Comparison of ENCODE assay signal across 23 cellular contexts in genomic region chr1:50158421-50158820, GRCh38. TPM values are rescaled to one million over a fixed set of nuclear protein-coding genes. Genes with fewer than 3 reads are reported as not detected.
A peak's percentile ranks its signal among the peaks of the same experiment; 100 is the strongest.
DNase-seq lines count a peak whose midpoint lies in the region; ATAC-seq, FAIRE-seq and TF ChIP-seq lines count a peak whose summit lies in the region.
"Had no signal": no experiment of that assay in that cellular context is flagged by ENCODE, and none has a peak within 500 bp of the region (broad histone marks: within the 10 kb centered on the region; RNA-seq: fewer than 3 reads in every experiment).

No MANE protein-coding gene starts in this region.

- H2AFZ ChIP-seq in astrocyte (ENCODE audit: low read depth, low read length), result no peak overlapping the region
- H2AFZ ChIP-seq: GM23338 had no signal

- H3K27ac Mint-ChIP-seq in astrocyte (ENCODE audit: unreplicated experiment) (peak overlapping the region; percentile 38), endodermal cell (peak overlapping the region; percentile 44)
- H3K27ac Mint-ChIP-seq: CD4-positive, alpha-beta memory T cell; GM23338; H9 had no signal

- no peak for FAIRE-seq in astrocyte (lab: Jason Lieb, UNC)
- FAIRE-seq: GM12891, GM18507 had no signal

- H3K9me3 ChIP-seq in astrocyte (ENCODE audit: insufficient read depth, low read depth, low read length) (no peaks in the 10 kb centered on the region), endodermal cell (ENCODE audit: control insufficient read depth, low read length) (peaks cover 5% of the 10 kb centered on the region)

- H3K79me2 ChIP-seq in astrocyte (ENCODE audit: insufficient read depth, low read length), result no peaks in the 10 kb centered on the region
- no peaks in the 10 kb centered on the region for H3K79me2 ChIP-seq in mesendoderm (ENCODE audit: control insufficient read depth, insufficient read depth, low read length)

- H3K36me3 ChIP-seq in astrocyte (ENCODE audit: insufficient read depth, low read length) (no peaks in the 10 kb centered on the region), endodermal cell (ENCODE audit: control insufficient read depth, insufficient read depth, low read length) (no peaks in the 10 kb centered on the region), mesendoderm (ENCODE audit: control insufficient read depth, insufficient read depth, low read length) (no peaks in the 10 kb centered on the region)

- H3K79me1 ChIP-seq in mesendoderm (ENCODE audit: low read length), result no peaks in the 10 kb centered on the region

- no peak overlapping the region for H3K27ac ChIP-seq in astrocyte (ENCODE audit: low read depth, low read length)
- no peak overlapping the region for H3K27ac ChIP-seq in endodermal cell (ENCODE audit: low read depth, low read length)
- H3K27ac ChIP-seq in foreskin keratinocyte, result no peak overlapping the region
- peak overlapping the region; percentile 75 for H3K27ac ChIP-seq in mesendoderm (ENCODE audit: low read depth, low read length)

- no peaks in the 10 kb centered on the region for H3K9me3 Mint-ChIP-seq in astrocyte (ENCODE audit: unreplicated experiment)
- no peaks in the 10 kb centered on the region for H3K9me3 Mint-ChIP-seq in endodermal cell
- H3K9me3 Mint-ChIP-seq: GM23338 had no signal

- H3K9ac ChIP-seq in astrocyte (ENCODE audit: low read length) (no peak overlapping the region), endodermal cell (ENCODE audit: extremely low read depth, low read length, poor library complexity, severe bottlenecking) (no peak overlapping the region), mesendoderm (ENCODE audit: low read length) (no peak overlapping the region)

- peak overlapping the region; percentile 93 for H2BK5ac ChIP-seq in mesendoderm (ENCODE audit: low read length)

- peak overlapping the region; percentile 89 for H2AK5ac ChIP-seq in mesendoderm (ENCODE audit: low read length)

- no peaks in the 10 kb centered on the region for H4K20me1 ChIP-seq in astrocyte (ENCODE audit: insufficient read depth, low read length)

- peak overlapping the region; percentile 80 for H3K56ac ChIP-seq in mesendoderm (ENCODE audit: low read length)

- no peak for TF ChIP-seq CTCF in astrocyte (IDR thresholded peaks at IDR 0.05; ENCODE audit: insufficient read depth, low read depth, low read length)
- TF ChIP-seq CTCF in endodermal cell (conservative IDR thresholded peaks at IDR 0.05), result no peak
- TF ChIP-seq CTCF in foreskin keratinocyte (conservative IDR thresholded peaks at IDR 0.05), result no peak

- no peak overlapping the region for H2BK15ac ChIP-seq in mesendoderm (replicated peaks; ENCODE audit: low read depth)

- H3K27me3 ChIP-seq in astrocyte (ENCODE audit: insufficient read depth, low read length) (no peaks in the 10 kb centered on the region), endodermal cell (ENCODE audit: control insufficient read depth, insufficient read depth, low read length, poor library complexity, severe bottlenecking) (no peaks in the 10 kb centered on the region), foreskin keratinocyte (no peaks in the 10 kb centered on the region), mesendoderm (ENCODE audit: insufficient read depth, low read length, poor library complexity) (no peaks in the 10 kb centered on the region)

- H3K4me3 ChIP-seq in astrocyte (ENCODE audit: insufficient read depth, low read depth, low read length) (no peak overlapping the region), endodermal cell (ENCODE audit: low read length) (no peak overlapping the region), mesendoderm (ENCODE audit: low read length) (no peak overlapping the region)
- H3K4me3 ChIP-seq: GM23338 had no signal

- H3K27me3 Mint-ChIP-seq in astrocyte (ENCODE audit: low read depth, unreplicated experiment), result no peaks in the 10 kb centered on the region
- no peaks in the 10 kb centered on the region for H3K27me3 Mint-ChIP-seq in endodermal cell (ENCODE audit: insufficient read depth)
- H3K27me3 Mint-ChIP-seq: CD4-positive, alpha-beta memory T cell had no signal

- no peak overlapping the region for H3K23ac ChIP-seq in mesendoderm (ENCODE audit: low read length)

- H2BK120ac ChIP-seq in mesendoderm (ENCODE audit: low read depth, low read length), result peak overlapping the region; percentile 79

- H3K36me3 Mint-ChIP-seq in astrocyte (ENCODE audit: low read depth, unreplicated experiment) (no peaks in the 10 kb centered on the region), endodermal cell (ENCODE audit: low read depth) (no peaks in the 10 kb centered on the region)
- H3K36me3 Mint-ChIP-seq: CD4-positive, alpha-beta memory T cell had no signal

- H3K4me3 Mint-ChIP-seq in astrocyte (ENCODE audit: unreplicated experiment), result no peak overlapping the region
- H3K4me3 Mint-ChIP-seq in endodermal cell, result no peak overlapping the region
- H3K4me3 Mint-ChIP-seq: CD4-positive, alpha-beta memory T cell; GM23338; H9 had no signal

- no peak overlapping the region for H3K4me2 ChIP-seq in astrocyte (ENCODE audit: low read length)
- no peak overlapping the region for H3K4me2 ChIP-seq in mesendoderm (ENCODE audit: low read length)
- H3K4me2 ChIP-seq: GM23338 had no signal

- no peaks in the 10 kb centered on the region for H3K4me1 ChIP-seq in astrocyte (ENCODE audit: insufficient read depth, low read length)
- no peaks in the 10 kb centered on the region for H3K4me1 ChIP-seq in endodermal cell (ENCODE audit: control insufficient read depth, insufficient read depth, low read length)
- H3K4me1 ChIP-seq in foreskin keratinocyte, result no peaks in the 10 kb centered on the region
- H3K4me1 ChIP-seq in mesendoderm (ENCODE audit: control insufficient read depth, low read depth, low read length), result peaks cover 15% of the 10 kb centered on the region

- H3K18ac ChIP-seq in mesendoderm (ENCODE audit: low read length), result peak overlapping the region; percentile 83

- H3K4ac ChIP-seq in mesendoderm (ENCODE audit: low read depth, low read length), result peak overlapping the region; percentile 3

- WGBS in endodermal cell (ENCODE audit: insufficient coverage in 1 of 2, insufficient read length in 1 of 2), 2 experiments, result 84 to 88% methylated on average over 1 of the region's 1 CpG
- WGBS in mesendoderm (ENCODE audit: extremely low coverage, insufficient coverage, low lambda C conversion rate), result no CpG with 5 or more reads among the region's 1 CpG

- H4K8ac ChIP-seq in mesendoderm (ENCODE audit: low read depth, low read length), result no peak overlapping the region

- peaks cover 31% of the 10 kb centered on the region for H3K4me1 Mint-ChIP-seq in astrocyte (ENCODE audit: low read depth, unreplicated experiment)
- H3K4me1 Mint-ChIP-seq in endodermal cell, result peaks cover 51% of the 10 kb centered on the region
- H3K4me1 Mint-ChIP-seq: CD4-positive, alpha-beta memory T cell had no signal

- ATAC-seq in foreskin keratinocyte (peak; percentile 50), GM19455 (IDR thresholded peaks at IDR 0.05; ENCODE audit: unreplicated experiment) (no peak)
- ATAC-seq: GM23338, HCT116 had no signal

- H4K5ac ChIP-seq in mesendoderm (ENCODE audit: low read length), result no peak overlapping the region

- DNase-seq in astrocyte (ENCODE audit: low read depth), result no peak
- no peak for DNase-seq in endodermal cell
- peak; percentile 11 to 69 for DNase-seq in foreskin keratinocyte
- DNase-seq in mesendoderm, result no peak
- DNase-seq in germinal center (ENCODE audit: low spot score), result no peak
- no peak for DNase-seq in NCI-H748 treated with DMSO at 0.1 percent for 48 hours (lab: John Stamatoyannopoulos, UW)
- DNase-seq: C1 segment of cervical spinal cord; Calu3; CD4-positive, alpha-beta memory T cell; COR-L47; DMS53; DMS79 treated with DMSO at 0.1 percent for 48 hours; GF-D8; H9 had no signal

RNA-seq across cellular contexts. Expression of gene ELAVL4, which starts 49.7 kb away (rescaled TPM):
- not detected in 2 replicates for total RNA-seq in astrocyte
- total RNA-seq in endodermal cell, result 10 to 100 TPM in 1 of 2 donors, 1 to 10 TPM in 1; 4.0 to 10.3 TPM
- 16.2 TPM for polyA plus RNA-seq in endodermal cell (2013, experiment 1 of 2)
- polyA plus RNA-seq in endodermal cell (2013, experiment 2 of 2), result 14.0 TPM
- not detected in 2 replicates for total RNA-seq in foreskin keratinocyte
- not detected in 2 replicates for polyA plus RNA-seq in foreskin keratinocyte
- polyA plus RNA-seq in mesendoderm (2013, experiment 1 of 2), result 1.8 TPM
- 2.0 TPM for polyA plus RNA-seq in mesendoderm (2013, experiment 2 of 2)
- total RNA-seq: A172; A673; Calu3; CD4-positive, alpha-beta memory T cell; G401; H9 had no signal
- polyA plus RNA-seq: BJ; CD4-positive, alpha-beta memory T cell had no signal

Comparison
In these comparisons a context has a peak if more than half of its experiments do, and no peak if none do; other contexts are left out.
1. DNase-seq: peak in foreskin keratinocyte (2 of 2); none in astrocyte (single experiment), endodermal cell (single experiment), mesendoderm (single experiment), germinal center (single experiment) and NCI-H748 treated with DMSO at 0.1 percent for 48 hours (single experiment).